ENCODE assay signal across 20 cellular contexts in genomic region chr9:68540712-68541535, GRCh38. TPM values are rescaled to one million over a fixed set of nuclear protein-coding genes. Genes with fewer than 3 reads are reported as not detected.
A peak's percentile ranks its signal among the peaks of the same experiment; 100 is the strongest.
DNase-seq lines count a peak whose midpoint lies in the region; ATAC-seq and TF ChIP-seq lines count a peak whose summit lies in the region.
"Had no signal": no experiment of that assay in that cellular context is flagged by ENCODE, and none has a peak within 500 bp of the region (broad histone marks: within the 10 kb centered on the region; RNA-seq: fewer than 3 reads in every experiment).

A gene with protein sequence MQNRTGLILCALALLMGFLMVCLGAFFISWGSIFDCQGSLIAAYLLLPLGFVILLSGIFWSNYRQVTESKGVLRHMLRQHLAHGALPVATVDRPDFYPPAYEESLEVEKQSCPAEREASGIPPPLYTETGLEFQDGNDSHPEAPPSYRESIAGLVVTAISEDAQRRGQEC (minus strand): TSS chr9:68540883. CDS start chr9:68540814, 69 bp downstream.

- WGBS in right lobe of liver (ENCODE audit: insufficient coverage, low coverage, low lambda C conversion rate, missing lambda C conversion rate): 24% methylated on average over 8 of the region's 8 CpGs
- WGBS in smooth muscle cell (ENCODE audit: low lambda C conversion rate): 59% methylated on average over 8 of the region's 8 CpGs

- intact Hi-C loops in right lobe of liver (cut with DNase I): no loop called here

- TF ChIP-seq CTCF in coronary artery (IDR thresholded peaks at IDR 0.05) (no peak), right lobe of liver (IDR thresholded peaks at IDR 0.05) (no peak), smooth muscle cell (IDR thresholded peaks at IDR 0.05; ENCODE audit: borderline replicate concordance, insufficient read depth, poor library complexity, severe bottlenecking) (no peak)

- H3K27me3 ChIP-seq in right lobe of liver (no peaks in the 10 kb centered on the region), smooth muscle cell (ENCODE audit: low read depth) (peaks cover 5% of the 10 kb centered on the region)

- H3K9me3 ChIP-seq in right lobe of liver: no peaks in the 10 kb centered on the region
- no peaks in the 10 kb centered on the region for H3K9me3 ChIP-seq in smooth muscle cell (replicated peaks; ENCODE audit: low read depth)

- H3K4me2 ChIP-seq in smooth muscle cell: peak within 1 kb of the TSS; percentile 53

- no peak within 1 kb of the TSS for H3K4me3 ChIP-seq in coronary artery
- H3K4me3 ChIP-seq in right lobe of liver: no peak within 1 kb of the TSS
- H3K4me3 ChIP-seq in smooth muscle cell: no peak within 1 kb of the TSS

- H3K4me1 ChIP-seq in right lobe of liver: peaks cover 0 to 6% (median 0%) of the 10 kb centered on the region in 4 donors
- no peaks in the 10 kb centered on the region for H3K4me1 ChIP-seq in smooth muscle cell (ENCODE audit: low read depth)

- H3F3A ChIP-seq in smooth muscle cell (ENCODE audit: low read depth): no peaks in the 10 kb centered on the region

- in situ Hi-C loops in Caki2 (cut with HindIII; ENCODE audit: low pct_unique_long_range_greater_than_20kb, low sequenced_read_pairs): no loop called here

- no peak within 1 kb of the TSS for H2AFZ ChIP-seq in smooth muscle cell (ENCODE audit: low read depth)

- DNase-seq in Caki2 (ENCODE audit: low read depth) (peak; percentile 47), coronary artery (ENCODE audit: low spot score) (no peak), right lobe of liver (no peak), smooth muscle cell (lab: John Stamatoyannopoulos, UW; ENCODE audit: unreplicated experiment) (no peak)
- DNase-seq in stimulated activated CD4-positive, alpha-beta T cell treated with anti-CD3 and anti-CD28 coated beads, Interleukin-15, amount 100 ng/mL, for 24 hours: no peak
- DNase-seq: foreskin melanocyte; NCI-H2029; NK-92 treated with Interleukin-12 subunit alpha and Interleukin-12 subunit beta, amount 100 ng/mL, for 24 hours; occipital lobe; stimulated activated CD4-positive, alpha-beta T cell treated with anti-CD3 and anti-CD28 coated beads, Interleukin-2, amount 100 ng/mL, for 24 hours; T1000 had no signal

- H3K36me3 ChIP-seq in right lobe of liver (no peaks in the 10 kb centered on the region), smooth muscle cell (ENCODE audit: low read depth) (no peaks in the 10 kb centered on the region)

- H3K27ac ChIP-seq in coronary artery: peak within 1 kb of the TSS; percentile 57 to 88
- H3K27ac ChIP-seq in right lobe of liver: no peak within 1 kb of the TSS
- no peak within 1 kb of the TSS for H3K27ac ChIP-seq in smooth muscle cell (ENCODE audit: low read depth)

- ATAC-seq in right lobe of liver (peak; percentile 47 to 63 (median 54)), HG03097 (IDR thresholded peaks at IDR 0.05; ENCODE audit: low FRiP score, unreplicated experiment) (no peak), GM18520 (IDR thresholded peaks at IDR 0.05; ENCODE audit: unreplicated experiment) (no peak)
- ATAC-seq: activated CD4-positive, CD25-positive, alpha-beta regulatory T cell treated with anti-CD3 and anti-CD28 coated beads, Interleukin-2, amount 50 U/mL, for 24 hours; activated naive CD4-positive, alpha-beta T cell treated with anti-CD3 and anti-CD28 coated beads, Interleukin-2, amount 50 U/mL, for 72 hours; left lobe of liver; SK-N-SH treated with all-trans-retinoic acid at 6 μM for 48 hours had no signal

- TF ChIP-seq POLR2A in right lobe of liver (IDR thresholded peaks at IDR 0.05): no peak

- H3K9ac ChIP-seq in smooth muscle cell (ENCODE audit: low read depth): no peak within 1 kb of the TSS

- H4K20me1 ChIP-seq in smooth muscle cell (ENCODE audit: low read depth): no peaks in the 10 kb centered on the region

- no peaks in the 10 kb centered on the region for H3K79me2 ChIP-seq in smooth muscle cell (ENCODE audit: low read depth)

RNA-seq across cellular contexts. Expression of the gene that starts here (rescaled TPM):
- total RNA-seq in Caki2 (2014; rRNA removed; shearing (Covaris generic); ENCODE audit: low replicate concordance): not detected in 2 replicates
- under 1 TPM in 3 of 6 experiments, not detected in 3; 0.22 to 0.50 (median 0.25) TPM for total RNA-seq in right lobe of liver
- not detected in 2 replicates for total RNA-seq in smooth muscle cell
- not detected in 2 replicates for polyA plus RNA-seq in smooth muscle cell
- total RNA-seq: activated naive CD4-positive, alpha-beta T cell treated with anti-CD3 and anti-CD28 coated beads, Interleukin-2, amount 50 U/mL, for 72 hours; chondrocyte; left lobe of liver; mucosa of gallbladder; NCI-H460; occipital lobe had no signal

Comparison
In these comparisons a context has a peak if more than half of its experiments do, and no peak if none do; other contexts are left out.
1. Peak in DNase-seq in Caki2; RNA of the gene not detected or under 1 TPM.
2. Peak in ATAC-seq in right lobe of liver; RNA of the gene not detected or under 1 TPM.
3. H3K27ac ChIP-seq: peak in coronary artery (2 of 2); none in right lobe of liver (0 of 3) and smooth muscle cell (single experiment).